In the genomic region with DNA sequence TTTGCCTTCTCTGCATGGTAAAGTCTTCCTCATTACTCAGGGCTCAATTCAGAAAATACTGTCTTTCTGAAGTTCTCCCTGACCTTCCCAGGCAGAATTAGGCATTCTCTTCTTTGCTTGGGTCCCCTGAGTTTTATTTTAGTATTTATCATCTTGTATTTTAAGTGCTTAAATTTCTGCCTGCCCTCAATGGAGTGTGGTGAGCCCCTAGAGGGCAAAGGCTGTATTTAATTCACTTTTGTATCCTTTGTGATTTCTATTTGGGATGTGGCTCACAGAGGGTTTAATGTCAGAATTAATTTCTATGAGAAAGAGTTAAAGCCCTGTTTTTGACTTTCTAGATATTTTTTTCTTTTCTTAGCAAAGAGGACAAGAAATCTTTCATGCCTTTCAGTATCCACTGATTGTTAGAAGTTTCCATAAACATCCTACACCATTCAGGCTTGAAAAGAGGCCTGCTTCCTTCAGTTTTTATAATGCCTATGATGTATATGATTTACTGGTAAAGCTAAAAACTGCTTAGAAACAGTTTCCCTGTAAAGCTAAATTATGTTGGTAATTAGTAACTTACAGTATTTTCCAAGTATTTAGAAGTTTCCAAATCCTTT, we compare ENCODE assay signal across 1 cellular context.
TF ChIP-seq lines count a peak whose summit lies in the region.

No MANE protein-coding gene starts in this region.

TF ChIP-seq in HepG2, 621 proteins besides CTCF, POLR2A, EP300 and RAD21 (continued from another document):
- TF ChIP-seq, protein P1, sequence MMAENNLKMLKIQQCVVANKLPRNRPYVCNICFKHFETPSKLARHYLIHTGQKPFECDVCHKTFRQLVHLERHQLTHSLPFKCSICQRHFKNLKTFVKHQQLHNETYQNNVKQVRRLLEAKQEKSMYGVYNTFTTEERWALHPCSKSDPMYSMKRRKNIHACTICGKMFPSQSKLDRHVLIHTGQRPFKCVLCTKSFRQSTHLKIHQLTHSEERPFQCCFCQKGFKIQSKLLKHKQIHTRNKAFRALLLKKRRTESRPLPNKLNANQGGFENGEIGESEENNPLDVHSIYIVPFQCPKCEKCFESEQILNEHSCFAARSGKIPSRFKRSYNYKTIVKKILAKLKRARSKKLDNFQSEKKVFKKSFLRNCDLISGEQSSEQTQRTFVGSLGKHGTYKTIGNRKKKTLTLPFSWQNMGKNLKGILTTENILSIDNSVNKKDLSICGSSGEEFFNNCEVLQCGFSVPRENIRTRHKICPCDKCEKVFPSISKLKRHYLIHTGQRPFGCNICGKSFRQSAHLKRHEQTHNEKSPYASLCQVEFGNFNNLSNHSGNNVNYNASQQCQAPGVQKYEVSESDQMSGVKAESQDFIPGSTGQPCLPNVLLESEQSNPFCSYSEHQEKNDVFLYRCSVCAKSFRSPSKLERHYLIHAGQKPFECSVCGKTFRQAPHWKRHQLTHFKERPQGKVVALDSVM (CRISPR knock-in tag; IDR thresholded peaks at IDR 0.05) = no peak
- TF ChIP-seq ETV6 (CRISPR knock-in tag; conservative IDR thresholded peaks at IDR 0.05) (no peak), ZNF33B (CRISPR knock-in tag; IDR thresholded peaks at IDR 0.05) (no peak), MED13 (CRISPR knock-in tag; IDR thresholded peaks at IDR 0.05) (no peak)
